Comparison of ENCODE assay signal across 1 cellular context in genomic region chr12:51884676-51885229, GRCh38.
A peak's percentile ranks its signal among the peaks of the same experiment; 100 is the strongest.
TF ChIP-seq lines count a peak whose summit lies in the region.

No MANE protein-coding gene starts in this region.

TF ChIP-seq in HepG2, 621 proteins besides CTCF, POLR2A, EP300 and RAD21 (continued from another document):
- TF ChIP-seq ARID2 (CRISPR knock-in tag; IDR thresholded peaks at IDR 0.05; ENCODE audit: borderline replicate concordance), result no peak
- TF ChIP-seq ZNF780A (CRISPR knock-in tag; IDR thresholded peaks at IDR 0.05), result no peak
- 0 out of 2 replicates have a peak, but pooled peaks have one; percentile 47 for TF ChIP-seq AHDC1 (CRISPR knock-in tag; IDR thresholded peaks at IDR 0.05; ENCODE audit: borderline replicate concordance)
- no peak for TF ChIP-seq SMAD1 (CRISPR knock-in tag; IDR thresholded peaks at IDR 0.05; ENCODE audit: borderline replicate concordance, low read depth)
- TF ChIP-seq RAD51 (IDR thresholded peaks at IDR 0.05; ENCODE audit: borderline replicate concordance), result peak; percentile 36; the same call in 1 of the 2 replicates
- TF ChIP-seq NFYB (CRISPR knock-in tag; IDR thresholded peaks at IDR 0.05), result 0 out of 2 replicates have a peak, but pooled peaks have one; percentile 13
- TF ChIP-seq MEF2D (CRISPR knock-in tag; IDR thresholded peaks at IDR 0.05), result no peak
- TF ChIP-seq BHLHE40 (IDR thresholded peaks at IDR 0.05; ENCODE audit: low read length), result peak; percentile 70
- no peak for TF ChIP-seq PRPF4 (IDR thresholded peaks at IDR 0.05; ENCODE audit: low read depth, low read length, poor library complexity, severe bottlenecking)
- peak; percentile 11; the same call in 1 of the 2 replicates for TF ChIP-seq USF2 (IDR thresholded peaks at IDR 0.05; ENCODE audit: low read depth, low read length)
- TF ChIP-seq USF2 (CRISPR knock-in tag; IDR thresholded peaks at IDR 0.05; ENCODE audit: borderline replicate concordance), result no peak
- TF ChIP-seq SIN3B (IDR thresholded peaks at IDR 0.05; ENCODE audit: low read length), result no peak
- TF ChIP-seq GLI4 (CRISPR knock-in tag; IDR thresholded peaks at IDR 0.05; ENCODE audit: borderline replicate concordance), result no peak
- peak; percentile 77; the same call in 1 of the 2 replicates for TF ChIP-seq JUNB (CRISPR knock-in tag; IDR thresholded peaks at IDR 0.05; ENCODE audit: borderline replicate concordance)
- peak; percentile 97 for TF ChIP-seq TFE3 (CRISPR knock-in tag; IDR thresholded peaks at IDR 0.05)
- no peak for TF ChIP-seq U2AF2 (IDR thresholded peaks at IDR 0.05; ENCODE audit: low read depth, low read length)
- peak; percentile 74 for TF ChIP-seq ZNF263 (CRISPR knock-in tag; IDR thresholded peaks at IDR 0.05)
- no peak for TF ChIP-seq FOXA3 (CRISPR knock-in tag; IDR thresholded peaks at IDR 0.05)
- peak; percentile 31; the same call in 1 of the 2 replicates for TF ChIP-seq FOXO1 (CRISPR knock-in tag; IDR thresholded peaks at IDR 0.05)
- 0 out of 2 replicates have a peak, but pooled peaks have one; percentile 19 for TF ChIP-seq PAXIP1 (CRISPR knock-in tag; conservative IDR thresholded peaks at IDR 0.05)
- TF ChIP-seq MTF1 (CRISPR knock-in tag; IDR thresholded peaks at IDR 0.05), result no peak
- no peak for TF ChIP-seq BRD4 (CRISPR knock-in tag; IDR thresholded peaks at IDR 0.05)
- peak; percentile 86; the same call in 1 of the 2 replicates for TF ChIP-seq TFAP4 (IDR thresholded peaks at IDR 0.05; ENCODE audit: borderline replicate concordance, low read depth)
- TF ChIP-seq SNRNP70 (IDR thresholded peaks at IDR 0.05; ENCODE audit: low read depth, low read length), result no peak
- no peak for TF ChIP-seq THAP8 (CRISPR knock-in tag; IDR thresholded peaks at IDR 0.05; ENCODE audit: borderline replicate concordance)
- no peak for TF ChIP-seq TBX2 (CRISPR knock-in tag; IDR thresholded peaks at IDR 0.05; ENCODE audit: borderline replicate concordance)
- no peak for TF ChIP-seq SOX6 (IDR thresholded peaks at IDR 0.05)
- no peak for TF ChIP-seq SOX6 (CRISPR knock-in tag; IDR thresholded peaks at IDR 0.05)
- no peak for TF ChIP-seq ZNF10 (CRISPR knock-in tag; IDR thresholded peaks at IDR 0.05; ENCODE audit: borderline replicate concordance, low read depth)
- 0 out of 2 replicates have a peak, but pooled peaks have one; percentile 37 for TF ChIP-seq FOXK2 (IDR thresholded peaks at IDR 0.05)
- peak; percentile 73 for TF ChIP-seq SAP130 (CRISPR knock-in tag; IDR thresholded peaks at IDR 0.05; ENCODE audit: low read depth)
- TF ChIP-seq MAF1 (CRISPR knock-in tag; IDR thresholded peaks at IDR 0.05; ENCODE audit: borderline replicate concordance), result no peak
TF ChIP-seq in HepG2: peak in this region for 39.
